Comparison of ENCODE assay signal across 26 cellular contexts in the genomic region with DNA sequence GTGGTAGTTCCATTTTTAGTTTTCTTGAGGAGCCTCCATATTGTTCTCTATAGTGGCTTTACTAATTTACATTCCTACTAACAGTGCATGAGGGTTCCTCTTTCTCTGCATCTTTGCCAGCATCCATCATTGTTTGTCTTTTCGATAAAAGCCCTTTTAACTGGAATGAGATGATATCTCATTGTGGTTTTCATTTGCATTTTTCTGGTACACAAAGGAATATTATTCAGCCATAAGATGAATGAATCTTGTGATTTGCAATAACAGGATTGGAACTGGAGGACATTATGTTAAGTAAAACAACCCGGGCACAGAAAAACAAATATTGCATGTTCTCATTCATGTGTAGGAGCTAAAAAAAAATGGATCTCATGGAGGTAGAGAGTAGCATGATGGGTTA. TPM values are rescaled to one million over a fixed set of nuclear protein-coding genes. Genes with fewer than 3 reads are reported as not detected.
"Had no signal": no experiment of that assay in that cellular context is flagged by ENCODE, and none has a peak within 500 bp of the region (broad histone marks: within the 10 kb centered on the region; RNA-seq: fewer than 3 reads in every experiment).

No MANE protein-coding gene starts in this region.

- H3K27ac Mint-ChIP-seq: mesothelial cell of epicardium; naive B cell; naive thymus-derived CD8-positive, alpha-beta T cell had no signal

- DNase-seq: dermis blood vessel endothelial cell; dorsolateral prefrontal cortex; effector CD4-positive, alpha-beta T cell; effector memory CD4-positive, alpha-beta T cell; foreskin keratinocyte; gastrocnemius medialis; glutamatergic neuron; head of caudate nucleus; heart right ventricle; hippocampal formation; islet precursor cell; kidney; kidney glomerular epithelial cell; left colon; left ventricle myocardium inferior; lower lobe of right lung; mesenchymal stem cell; mucosa of descending colon; naive B cell; naive thymus-derived CD8-positive, alpha-beta T cell had no signal

- H3K4me3 Mint-ChIP-seq: mesothelial cell of epicardium; naive B cell; naive thymus-derived CD8-positive, alpha-beta T cell had no signal

- H3K4me1 Mint-ChIP-seq: mesothelial cell of epicardium, naive B cell had no signal

- ATAC-seq: foreskin keratinocyte; gastrocnemius medialis; heart right ventricle; left colon; left lobe of liver; lower lobe of right lung; mucosa of descending colon; naive thymus-derived CD8-positive, alpha-beta T cell had no signal

- H3K36me3 Mint-ChIP-seq: mesothelial cell of epicardium, naive B cell had no signal

- FAIRE-seq: endothelial cell of umbilical vein had no signal

RNA-seq across cellular contexts. Expression of gene ITGAM, which starts 31.6 kb away (rescaled TPM):
- total RNA-seq: endothelial cell of umbilical vein, fibroblast of lung, fibroblast of villous mesenchyme, lung microvascular endothelial cell had no signal
- polyA plus RNA-seq: endothelial cell of umbilical vein had no signal
